Comparison of ENCODE assay signal across 8 cellular contexts in the genomic region with DNA sequence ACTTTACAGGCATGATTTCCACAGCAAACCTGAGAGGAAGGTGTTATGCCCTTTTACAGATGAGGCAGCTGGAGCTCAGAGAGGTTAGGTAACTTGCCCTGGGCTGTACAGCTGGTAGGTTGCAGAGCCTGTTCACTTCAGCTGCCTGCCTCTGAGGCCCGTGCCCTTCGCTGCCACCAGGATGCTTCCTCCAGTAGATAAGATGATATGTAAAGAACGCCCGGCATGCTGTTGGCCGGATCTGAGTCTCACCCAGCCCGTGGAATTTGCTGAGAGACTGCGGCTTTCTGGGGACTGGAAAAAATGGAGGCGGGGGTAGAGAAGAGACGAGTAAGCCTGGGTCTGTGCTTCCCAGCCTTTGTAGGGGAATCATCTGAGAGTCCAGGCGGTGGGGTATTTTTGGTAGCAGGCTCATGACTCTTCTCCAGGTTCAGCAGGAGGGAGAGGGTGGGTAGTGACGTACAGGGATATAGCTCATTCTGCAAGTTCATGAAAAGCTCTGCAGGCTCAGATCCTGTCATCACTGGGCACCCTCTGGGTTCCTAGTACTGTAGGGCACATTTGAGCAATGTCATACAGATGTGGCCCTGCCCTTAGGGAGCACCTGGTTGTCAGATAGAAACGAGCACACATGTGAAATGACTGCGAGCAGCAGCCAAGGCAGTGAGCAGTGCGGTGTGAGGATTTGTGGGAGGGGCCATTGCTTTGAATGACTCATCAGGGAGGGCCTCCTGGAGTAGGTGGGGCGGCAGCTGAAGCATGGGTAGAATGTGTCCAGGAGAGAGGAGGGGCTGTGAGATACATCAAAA.
DNase-seq lines count a peak whose midpoint lies in the region; ATAC-seq, FAIRE-seq and TF ChIP-seq lines count a peak whose summit lies in the region.

No MANE protein-coding gene starts in this region.

- ATAC-seq in GM18867 (IDR thresholded peaks at IDR 0.05; ENCODE audit: unreplicated experiment) (peak; percentile 45), GM19351 (IDR thresholded peaks at IDR 0.05; ENCODE audit: unreplicated experiment) (no peak), HG03025 (IDR thresholded peaks at IDR 0.05; ENCODE audit: low FRiP score, unreplicated experiment) (no peak), GM21717 (IDR thresholded peaks at IDR 0.05; ENCODE audit: unreplicated experiment) (no peak)

- DNase-seq in NAMALWA (ENCODE audit: low spot score) (peak; percentile 68), bronchial epithelial cell (ENCODE audit: low read depth) (peak; percentile 67), nephron progenitor cell (peak; percentile 51), osteocyte (ENCODE audit: extremely low spot score, unreplicated experiment) (no peak)

- H3K27me3 ChIP-seq in bronchial epithelial cell (ENCODE audit: control insufficient read depth, insufficient read depth, low read length), result peaks cover 3% of the 10 kb centered on the region

- H3K27ac Mint-ChIP-seq in nephron progenitor cell, result peak overlapping the region; percentile 34
- H3K27ac Mint-ChIP-seq in osteocyte (ENCODE audit: unreplicated experiment), result no peak overlapping the region

- TF ChIP-seq CTCF in bronchial epithelial cell (IDR thresholded peaks at IDR 0.05; ENCODE audit: insufficient read depth, low read length, severe bottlenecking) (no peak), nephron progenitor cell (IDR thresholded peaks at IDR 0.05) (no peak), osteocyte (IDR thresholded peaks at IDR 0.05) (no peak)

- no peak overlapping the region for H3K4me3 ChIP-seq in bronchial epithelial cell (ENCODE audit: low read depth, low read length)

- H3K4me1 Mint-ChIP-seq in nephron progenitor cell (peaks cover 95% of the 10 kb centered on the region), osteocyte (ENCODE audit: unreplicated experiment) (peaks cover 30% of the 10 kb centered on the region)

- no peak for FAIRE-seq in bronchial epithelial cell (lab: Jason Lieb, UNC)

- no peaks in the 10 kb centered on the region for H3K36me3 ChIP-seq in bronchial epithelial cell (ENCODE audit: control insufficient read depth, insufficient read depth, low read length)

- H3K27me3 Mint-ChIP-seq in nephron progenitor cell (ENCODE audit: low read depth, poor library complexity) (peaks cover 5% of the 10 kb centered on the region), osteocyte (ENCODE audit: unreplicated experiment) (no peaks in the 10 kb centered on the region)

- no peaks in the 10 kb centered on the region for H3K36me3 Mint-ChIP-seq in nephron progenitor cell (ENCODE audit: low read depth)
- peaks cover 9% of the 10 kb centered on the region for H3K36me3 Mint-ChIP-seq in osteocyte (ENCODE audit: unreplicated experiment)

- H3K4me3 Mint-ChIP-seq in nephron progenitor cell (peak overlapping the region; percentile 44), osteocyte (ENCODE audit: unreplicated experiment) (no peak overlapping the region)

- no peaks in the 10 kb centered on the region for H3K9me3 Mint-ChIP-seq in nephron progenitor cell
- H3K9me3 Mint-ChIP-seq in osteocyte (ENCODE audit: unreplicated experiment), result no peaks in the 10 kb centered on the region
